Comparison of ENCODE assay signal across 12 cellular contexts in the genomic region with DNA sequence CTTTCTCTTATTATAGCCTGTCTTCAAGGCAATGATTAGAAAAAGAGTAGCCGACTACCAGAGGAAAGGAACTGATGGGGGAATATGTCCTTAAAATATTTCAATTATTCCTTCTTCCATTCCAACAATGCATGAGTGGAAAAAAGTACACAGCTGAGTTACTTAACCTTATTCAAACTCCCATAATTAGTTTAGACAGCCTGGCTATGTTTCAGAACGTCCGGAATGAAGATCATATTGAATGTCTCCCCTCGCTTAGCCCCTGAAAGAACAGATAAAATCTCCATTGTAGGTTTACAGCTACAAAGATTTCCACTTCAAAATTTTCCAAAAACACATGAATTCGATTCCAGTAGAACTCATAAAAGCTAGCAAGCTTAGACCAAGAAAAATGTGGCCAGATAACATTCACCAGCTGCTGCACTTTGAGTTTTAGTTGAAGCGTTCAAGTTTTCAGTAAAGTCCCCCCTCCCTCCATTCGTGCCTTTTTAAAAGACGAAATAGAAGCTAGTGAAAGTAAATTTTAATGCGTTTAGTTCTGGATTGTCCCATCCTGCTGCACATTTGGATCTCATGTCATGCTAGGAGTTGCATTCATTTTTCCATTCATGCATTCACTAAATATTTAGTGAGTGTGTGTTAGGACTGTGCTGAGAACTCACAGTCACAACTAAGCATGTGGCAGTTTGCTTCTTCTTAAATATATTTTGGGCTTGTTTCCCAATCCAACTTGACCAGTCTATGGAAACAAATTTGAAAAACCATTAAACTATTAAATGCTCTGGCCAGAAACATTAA. TPM values are rescaled to one million over a fixed set of nuclear protein-coding genes. Genes with fewer than 3 reads are reported as not detected.
DNase-seq lines count a peak whose midpoint lies in the region; ATAC-seq and TF ChIP-seq lines count a peak whose summit lies in the region.
"Had no signal": no experiment of that assay in that cellular context is flagged by ENCODE, and none has a peak within 500 bp of the region (broad histone marks: within the 10 kb centered on the region; RNA-seq: fewer than 3 reads in every experiment).

No MANE protein-coding gene starts in this region.

- ATAC-seq in SK-N-SH treated with all-trans-retinoic acid at 6 μM for 48 hours: peak; percentile 70
- ATAC-seq: WTC11 had no signal

- no peaks in the 10 kb centered on the region for H3K9me3 Mint-ChIP-seq in nephron
- H3K9me3 Mint-ChIP-seq in Caco-2 (ENCODE audit: unreplicated experiment): no peaks in the 10 kb centered on the region
- H3K9me3 Mint-ChIP-seq: immature natural killer cell, WTC11 had no signal

- H3K4me1 ChIP-seq in tibial artery (peaks cover 0 to 23% (median 5%) of the 10 kb centered on the region in 4 donors), Caco-2 (peaks cover 25% of the 10 kb centered on the region)
- H3K4me1 ChIP-seq: SJSA1 had no signal

- H3K27me3 ChIP-seq in tibial artery (no peaks in the 10 kb centered on the region), Caco-2 (replicated peaks; ENCODE audit: control insufficient read depth, insufficient read depth, low read length) (no peaks in the 10 kb centered on the region)

- POLR2A ChIA-PET in RWPE1 (lab: Yijun Ruan, JAX; ENCODE audit: low non-redundant PET) (no interaction called here), Caco-2 (lab: Charles Lee) (interaction anchor here (0.6 kb wide), 1 partner anchor 292 kb away, joined by 7 read pairs; no protein-coding TSS in a partner anchor)

- CTCF ChIA-PET in RWPE1 (lab: Yijun Ruan, JAX) (interaction anchor here (0.5 kb wide), 1 partner anchor 14 kb away, joined by 3 read pairs; no protein-coding TSS in a partner anchor), Caco-2 (lab: Charles Lee) (no interaction called here)

- intact Hi-C loops in tibial artery (cut with DNase I; ENCODE audit: low total_unique reads): no loop called here
- intact Hi-C loops in Caco-2 (cut with micrococcal nuclease; ENCODE audit: unreplicated experiment): no loop called here

- no peaks in the 10 kb centered on the region for H3K36me3 Mint-ChIP-seq in nephron (ENCODE audit: low read depth)
- no peaks in the 10 kb centered on the region for H3K36me3 Mint-ChIP-seq in Caco-2 (ENCODE audit: insufficient read depth, unreplicated experiment)
- H3K36me3 Mint-ChIP-seq: immature natural killer cell, WTC11 had no signal

- H3K4me3 Mint-ChIP-seq in nephron (peak overlapping the region in 2 of 3 experiments; percentile 46 to 67), Caco-2 (ENCODE audit: unreplicated experiment) (no peak overlapping the region)
- H3K4me3 Mint-ChIP-seq: immature natural killer cell, WTC11 had no signal

- H3K36me3 ChIP-seq in tibial artery: no peaks in the 10 kb centered on the region
- H3K36me3 ChIP-seq in Caco-2 (ENCODE audit: control insufficient read depth, insufficient read depth, low read length): no peaks in the 10 kb centered on the region
- H3K36me3 ChIP-seq: SJSA1 had no signal

- H3K27ac Mint-ChIP-seq in nephron (peak overlapping the region; percentile 93 to 95 (median 95)), Caco-2 (ENCODE audit: unreplicated experiment) (no peak overlapping the region)
- H3K27ac Mint-ChIP-seq: immature natural killer cell, WTC11 had no signal

- H3K27me3 Mint-ChIP-seq in nephron (ENCODE audit: low read depth) (no peaks in the 10 kb centered on the region), Caco-2 (ENCODE audit: insufficient read depth, unreplicated experiment) (no peaks in the 10 kb centered on the region)

- H3K27ac ChIP-seq in tibial artery: peak overlapping the region; percentile 45 to 59
- no peak overlapping the region for H3K27ac ChIP-seq in RWPE1
- H3K27ac ChIP-seq: SJSA1 had no signal

- DNase-seq in epithelial cell of proximal tubule (ENCODE audit: low read depth): no peak
- DNase-seq in tibial artery: no peak
- DNase-seq in ureter (ENCODE audit: low spot score): no peak
- no peak for DNase-seq in RWPE1 (ENCODE audit: low spot score)
- no peak for DNase-seq in Caco-2
- DNase-seq: immature natural killer cell; NCI-H69; stimulated activated naive CD4-positive, alpha-beta T cell treated with Interleukin-2 at 50 U/mL for 16 hours had no signal

- BruUV-seq in Caco-2 (replicated peaks; lab: Mats Ljungman, UMichigan): no TSS peak

- peaks cover 61% of the 10 kb centered on the region for H3K4me1 Mint-ChIP-seq in nephron
- peaks cover 19% of the 10 kb centered on the region for H3K4me1 Mint-ChIP-seq in Caco-2 (ENCODE audit: low read depth, unreplicated experiment)
- H3K4me1 Mint-ChIP-seq: immature natural killer cell had no signal

- H3K9me3 ChIP-seq in tibial artery: no peaks in the 10 kb centered on the region
- H3K9me3 ChIP-seq in Caco-2: no peaks in the 10 kb centered on the region
- H3K9me3 ChIP-seq: SJSA1 had no signal

- H3K4me3 ChIP-seq in epithelial cell of proximal tubule (ENCODE audit: low read depth, low read length) (peak overlapping the region; percentile 6), tibial artery (peak overlapping the region in 1 of 2 donors; percentile 17), Caco-2 (ENCODE audit: low read depth, low read length) (no peak overlapping the region)
- H3K4me3 ChIP-seq: SJSA1 had no signal

- no peak for TF ChIP-seq CTCF in epithelial cell of proximal tubule (conservative IDR thresholded peaks at IDR 0.05; ENCODE audit: low read depth, low read length)
- no peak for TF ChIP-seq CTCF in nephron (IDR thresholded peaks at IDR 0.05; ENCODE audit: unreplicated experiment in 3 of 3)
- no peak for TF ChIP-seq CTCF in tibial artery (IDR thresholded peaks at IDR 0.05)
- no peak for TF ChIP-seq CTCF in RWPE1 (conservative IDR thresholded peaks at IDR 0.05; ENCODE audit: low read depth)
- TF ChIP-seq CTCF in Caco-2 (IDR thresholded peaks at IDR 0.05; ENCODE audit: insufficient read depth in 1 of 2, low read depth in 1 of 2, low read length in 1 of 2, severe bottlenecking in 1 of 2, unreplicated experiment in 1 of 2): no peak

TF ChIP-seq in SK-N-SH treated with all-trans-retinoic acid at 6 μM for 48 hours, 23 proteins besides CTCF, POLR2A, EP300 and RAD21:
- TF ChIP-seq ISL1 (CRISPR knock-in tag; IDR thresholded peaks at IDR 0.05): peak; percentile 84
- no peak for TF ChIP-seq ZNF8 (CRISPR knock-in tag; IDR thresholded peaks at IDR 0.05)

RNA-seq across cellular contexts. Expression of a gene that starts 29.4 kb away (rescaled TPM):
- total RNA-seq in epithelial cell of proximal tubule: 12.5 and 13.2 TPM in 2 replicates
- 21.2 TPM for total RNA-seq in ureter
- total RNA-seq in Caco-2 (2022): 12.7 and 15.3 TPM in 2 replicates
